In the genomic region with DNA sequence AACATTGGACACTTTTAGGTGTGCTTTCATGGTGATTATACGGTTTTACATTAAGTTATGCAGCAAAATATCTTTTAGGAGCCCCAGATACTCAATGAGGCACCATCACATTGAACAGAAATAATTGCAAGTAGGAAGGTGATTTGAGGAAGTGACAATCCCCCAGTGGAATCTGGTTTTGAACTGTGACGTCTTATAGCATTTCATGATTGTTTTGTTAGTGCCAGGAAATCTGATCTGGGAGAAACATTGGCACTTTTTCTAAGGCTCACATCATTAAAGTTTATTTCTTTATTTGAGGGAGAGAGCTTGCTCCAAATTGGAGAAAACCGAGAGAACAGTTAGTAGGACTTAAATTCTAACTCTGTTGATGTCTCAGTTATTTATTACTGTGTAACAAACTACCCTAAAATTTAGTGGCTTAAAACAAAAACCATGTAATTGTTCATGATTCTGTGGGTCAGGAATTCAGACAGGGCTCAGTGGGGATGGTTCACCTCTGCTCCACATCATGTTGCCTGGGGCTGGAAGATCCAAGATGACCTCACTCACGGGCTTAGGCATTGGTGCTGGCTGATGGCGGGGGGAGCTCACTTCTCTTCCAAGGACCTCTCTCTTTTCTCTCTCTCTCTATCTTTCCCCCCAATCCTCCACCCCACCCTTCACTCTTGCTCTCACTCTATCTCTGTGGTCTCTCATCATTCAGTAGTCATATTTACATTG, we compare ENCODE assay signal across 9 cellular contexts.
DNase-seq lines count a peak whose midpoint lies in the region; ATAC-seq, FAIRE-seq and TF ChIP-seq lines count a peak whose summit lies in the region.
"Had no signal": no experiment of that assay in that cellular context is flagged by ENCODE, and none has a peak within 500 bp of the region (broad histone marks: within the 10 kb centered on the region; RNA-seq: fewer than 3 reads in every experiment).

No MANE protein-coding gene starts in this region.

- H3K9me3 ChIP-seq in CD4-positive, alpha-beta memory T cell (ENCODE audit: control insufficient read depth in 1 of 2, low read length in 2 of 2), result no peaks in the 10 kb centered on the region
- H3K9me3 ChIP-seq in effector memory CD4-positive, alpha-beta T cell (ENCODE audit: control insufficient read depth, low read length), result no peaks in the 10 kb centered on the region

- no peaks in the 10 kb centered on the region for H3K27me3 ChIP-seq in CD4-positive, alpha-beta memory T cell (ENCODE audit: insufficient read depth, low read length)
- no peaks in the 10 kb centered on the region for H3K27me3 ChIP-seq in effector memory CD4-positive, alpha-beta T cell (replicated peaks; ENCODE audit: control insufficient read depth, insufficient read depth, low read length, poor library complexity, severe bottlenecking)

- no peak overlapping the region for H3K27ac ChIP-seq in CD4-positive, alpha-beta memory T cell (ENCODE audit: low read depth, low read length)
- no peak overlapping the region for H3K27ac ChIP-seq in effector memory CD4-positive, alpha-beta T cell (ENCODE audit: insufficient read depth, low read length, poor library complexity, severe bottlenecking)

- peaks cover 36% of the 10 kb centered on the region for H3K36me3 Mint-ChIP-seq in activated B cell treated with CpG ODN at 0.5 μM for 24 hours (ENCODE audit: low read depth)
- no peaks in the 10 kb centered on the region for H3K36me3 Mint-ChIP-seq in CD4-positive, alpha-beta memory T cell

- ATAC-seq in activated B cell treated with CpG ODN at 0.5 μM for 24 hours (ENCODE audit: low read depth), result peak; percentile 84
- no peak for ATAC-seq in HG03139 (IDR thresholded peaks at IDR 0.05; ENCODE audit: unreplicated experiment)

- H3K4me1 Mint-ChIP-seq in activated B cell treated with CpG ODN at 0.5 μM for 24 hours, result peaks cover 44% of the 10 kb centered on the region
- peaks cover 0 to 2% (median under 1%) of the 10 kb centered on the region in 4 donors for H3K4me1 Mint-ChIP-seq in CD4-positive, alpha-beta memory T cell

- CTCF ChIA-PET in activated B cell treated with CpG ODN at 0.5 μM for 24 hours (lab: Charles Lee), result interaction anchor here (0.9 to 1.4 kb wide), 8 partner anchors 9 to 149 kb away, joined by 3 to 14 read pairs (median 4); partner anchors contain the start of gene IL6
- CTCF ChIA-PET in CD4-positive, alpha-beta memory T cell (lab: Charles Lee; ENCODE audit: partially characterized antibody), result no interaction called here

- POLR2A ChIA-PET in activated B cell treated with CpG ODN at 0.5 μM for 24 hours (lab: Charles Lee), result interaction anchor here (0.7 to 1.9 kb wide), 5 partner anchors 13 to 148 kb away, joined by 3 to 9 read pairs (median 5); partner anchors contain the start of gene IL6
- POLR2A ChIA-PET in CD4-positive, alpha-beta memory T cell (lab: Charles Lee; ENCODE audit: partially characterized antibody), result no interaction called here

- no peaks in the 10 kb centered on the region for H3K4me1 ChIP-seq in CD4-positive, alpha-beta memory T cell (ENCODE audit: insufficient read depth, low read length)
- H3K4me1 ChIP-seq in effector memory CD4-positive, alpha-beta T cell (ENCODE audit: control insufficient read depth, insufficient read depth, low read length, poor library complexity, severe bottlenecking), result no peaks in the 10 kb centered on the region

- no peak for DNase-seq in GM12891 (ENCODE audit: insufficient read length, low spot score)
- DNase-seq in activated B cell treated with CpG ODN at 0.5 μM for 24 hours, result no peak
- DNase-seq in glomerular endothelial cell (ENCODE audit: extremely low read depth, low read depth, low spot score), result peak; percentile 95
- DNase-seq in skeletal muscle cell (ENCODE audit: low read depth), result peak; percentile 79
- DNase-seq in CD4-positive, alpha-beta memory T cell, result no peak
- no peak for DNase-seq in SKM-1 treated with dmso at 0.1 percent for 144 hours (lab: John Stamatoyannopoulos, UW; ENCODE audit: unreplicated experiment)
- DNase-seq in effector memory CD4-positive, alpha-beta T cell, result no peak
- DNase-seq: T-helper 1 cell had no signal

- no peaks in the 10 kb centered on the region for H3K36me3 ChIP-seq in CD4-positive, alpha-beta memory T cell (ENCODE audit: insufficient read depth, low read length)
- H3K36me3 ChIP-seq in effector memory CD4-positive, alpha-beta T cell (ENCODE audit: control insufficient read depth, insufficient read depth, low read length), result no peaks in the 10 kb centered on the region

- H3K27me3 Mint-ChIP-seq in activated B cell treated with CpG ODN at 0.5 μM for 24 hours, result no peaks in the 10 kb centered on the region
- peaks cover 5 to 7% of the 10 kb centered on the region in 2 donors for H3K27me3 Mint-ChIP-seq in CD4-positive, alpha-beta memory T cell

- no peak for FAIRE-seq in GM12891 (lab: Jason Lieb, UNC)

- peak overlapping the region; percentile 79 for H3K27ac Mint-ChIP-seq in activated B cell treated with CpG ODN at 0.5 μM for 24 hours
- no peak overlapping the region for H3K27ac Mint-ChIP-seq in CD4-positive, alpha-beta memory T cell

- intact Hi-C loops in activated B cell treated with CpG ODN at 0.5 μM for 24 hours (cut with micrococcal nuclease), result loop anchor here (1.0 kb wide), 3 partner anchors 9 to 84 kb away; no protein-coding TSS in a partner anchor
- intact Hi-C loops in CD4-positive, alpha-beta memory T cell (cut with micrococcal nuclease), result no loop called here

- H3K4me3 Mint-ChIP-seq in activated B cell treated with CpG ODN at 0.5 μM for 24 hours, result peak overlapping the region; percentile 57
- H3K4me3 Mint-ChIP-seq in CD4-positive, alpha-beta memory T cell, result no peak overlapping the region

- no peaks in the 10 kb centered on the region for H3K9me3 Mint-ChIP-seq in activated B cell treated with CpG ODN at 0.5 μM for 24 hours
- H3K9me3 Mint-ChIP-seq in CD4-positive, alpha-beta memory T cell, result no peaks in the 10 kb centered on the region

- H3K4me3 ChIP-seq in skeletal muscle cell (ENCODE audit: low read depth, low read length), result no peak overlapping the region
- H3K4me3 ChIP-seq in CD4-positive, alpha-beta memory T cell (ENCODE audit: low read length in 2 of 2), result no peak overlapping the region
- no peak overlapping the region for H3K4me3 ChIP-seq in effector memory CD4-positive, alpha-beta T cell (ENCODE audit: insufficient read depth, low read depth, low read length, poor library complexity, severe bottlenecking)

- no peak for TF ChIP-seq POLR2A in GM12891 (IDR thresholded peaks at IDR 0.05; ENCODE audit: low read depth, low read length)

- no peak for TF ChIP-seq CTCF in activated B cell treated with CpG ODN at 0.5 μM for 24 hours (IDR thresholded peaks at IDR 0.05)

TF ChIP-seq in GM12891, 5 proteins besides CTCF, POLR2A, EP300 and RAD21:
- TF ChIP-seq SPI1 (IDR thresholded peaks at IDR 0.05; ENCODE audit: low read depth, low read length) (peak; percentile 37), PAX5 (IDR thresholded peaks at IDR 0.05; ENCODE audit: insufficient read depth, low read length, severe bottlenecking) (no peak)

Comparison
In these comparisons a context has a peak if more than half of its experiments do, and no peak if none do; other contexts are left out.
1. DNase-seq: peak in glomerular endothelial cell (single experiment) and skeletal muscle cell (single experiment); none in GM12891 (single experiment), activated B cell treated with CpG ODN at 0.5 μM for 24 hours (single experiment), CD4-positive, alpha-beta memory T cell (0 of 5), SKM-1 treated with dmso at 0.1 percent for 144 hours (single experiment) and effector memory CD4-positive, alpha-beta T cell (0 of 3).